10 cellular contexts compared by ENCODE assay signal in genomic region chrX:5233830-5234229, GRCh38.
"Had no signal": no experiment of that assay in that cellular context is flagged by ENCODE, and none has a peak within 500 bp of the region (broad histone marks: within the 10 kb centered on the region; RNA-seq: fewer than 3 reads in every experiment).

No MANE protein-coding gene starts in this region.

- H3K4me1 ChIP-seq: HAP-1 had no signal

- H3K36me3 Mint-ChIP-seq: IgD-negative memory B cell had no signal

- FAIRE-seq: HepG2 had no signal

- ATAC-seq: HCT116, HepG2 had no signal

- H3K27ac ChIP-seq: GM23248, HL-60 had no signal

- H3K27ac Mint-ChIP-seq: HFFc6, IgD-negative memory B cell had no signal

- H3K4me3 ChIP-seq: GM23248, HAP-1 had no signal

- H3K36me3 ChIP-seq: HAP-1 had no signal

- H3K9me3 ChIP-seq: HAP-1 had no signal

- H3K4me3 Mint-ChIP-seq: HFFc6, IgD-negative memory B cell had no signal

- DNase-seq: GM23248, GOT3, H7, HFFc6, KBM-7 had no signal

- H3K4me1 Mint-ChIP-seq: IgD-negative memory B cell had no signal

- H3K9ac ChIP-seq: GM23248 had no signal

- H3K27me3 Mint-ChIP-seq: IgD-negative memory B cell had no signal

- H2AFZ ChIP-seq: GM23248 had no signal
